ENCODE assay signal across 8 cellular contexts in the genomic region with DNA sequence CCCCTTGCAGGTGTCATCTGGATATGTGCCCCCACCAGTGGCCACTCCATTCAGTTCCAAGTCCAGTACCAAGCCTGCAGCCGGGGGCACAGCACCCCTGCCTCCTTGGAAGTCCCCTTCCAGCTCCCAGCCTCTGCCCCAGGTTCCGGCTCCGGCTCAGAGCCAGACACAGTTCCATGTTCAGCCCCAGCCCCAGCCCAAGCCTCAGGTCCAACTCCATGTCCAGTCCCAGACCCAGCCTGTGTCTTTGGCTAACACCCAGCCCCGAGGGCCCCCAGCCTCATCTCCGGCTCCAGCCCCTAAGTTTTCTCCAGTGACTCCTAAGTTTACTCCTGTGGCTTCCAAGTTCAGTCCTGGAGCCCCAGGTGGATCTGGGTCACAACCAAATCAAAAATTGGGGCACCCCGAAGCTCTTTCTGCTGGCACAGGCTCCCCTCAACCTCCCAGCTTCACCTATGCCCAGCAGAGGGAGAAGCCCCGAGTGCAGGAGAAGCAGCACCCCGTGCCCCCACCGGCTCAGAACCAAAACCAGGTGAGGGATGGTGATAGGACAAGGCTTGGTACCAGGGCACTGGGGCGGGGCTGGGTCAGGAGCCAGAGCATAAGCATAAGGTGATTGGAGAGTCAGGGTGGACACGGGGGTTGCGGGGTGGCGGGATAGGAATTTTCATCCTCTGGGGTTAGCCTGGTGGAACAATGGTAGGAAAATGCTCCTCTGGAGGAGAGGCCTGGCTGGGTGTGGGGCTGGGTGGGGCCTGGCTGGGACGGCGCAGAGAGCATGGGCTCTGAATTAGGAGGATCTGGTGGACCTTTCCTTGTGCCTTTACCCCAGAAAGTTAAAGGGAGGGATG. TPM values are rescaled to one million over a fixed set of nuclear protein-coding genes. Genes with fewer than 3 reads are reported as not detected.
DNase-seq lines count a peak whose midpoint lies in the region; ATAC-seq and TF ChIP-seq lines count a peak whose summit lies in the region.

No MANE protein-coding gene starts in this region.

- H3K9me3 ChIP-seq in AG04450 (ENCODE audit: control insufficient read depth, insufficient read depth, low read length) (no peaks in the 10 kb centered on the region; the same call in 1 of the 2 replicates), MG63 (no peaks in the 10 kb centered on the region)

- H3K4me3 ChIP-seq in AG04450 (ENCODE audit: low read depth, low read length) (peak overlapping the region; percentile 93), MG63 (peak overlapping the region; percentile 81), epithelial cell of esophagus (ENCODE audit: low read length) (peak overlapping the region; percentile 71)

- DNase-seq in AG04450 (ENCODE audit: low read depth, low spot score) (no peak), MG63 (no peak), epithelial cell of esophagus (ENCODE audit: low read depth) (no peak)
- DNase-seq in stimulated activated naive CD4-positive, alpha-beta T cell (lab: John Stamatoyannopoulos, UW): no peak
- DNase-seq in activated CD4-positive, alpha-beta T cell treated with anti-CD3 and anti-CD28 coated beads for 48 hours: no peak

- no peak overlapping the region for H3K4me3 Mint-ChIP-seq in nephron

- POLR2A ChIA-PET in AG04450 (lab: Yijun Ruan, JAX): interaction anchor here (6.2 kb wide), 1 partner anchor 8 kb away, joined by 83 read pairs; no protein-coding TSS in a partner anchor

- no peak for TF ChIP-seq CTCF in AG04450 (IDR thresholded peaks at IDR 0.05; ENCODE audit: low read depth, low read length)
- TF ChIP-seq CTCF in epithelial cell of esophagus (IDR thresholded peaks at IDR 0.05; ENCODE audit: insufficient read depth, low read depth, low read length, missing control alignments): no peak
- no peak for TF ChIP-seq CTCF in nephron (IDR thresholded peaks at IDR 0.05; ENCODE audit: unreplicated experiment in 3 of 3)

- no peaks in the 10 kb centered on the region for H3K9me3 Mint-ChIP-seq in nephron

- no peaks in the 10 kb centered on the region for H3K27me3 Mint-ChIP-seq in nephron (ENCODE audit: low read depth)

- H3K36me3 Mint-ChIP-seq in nephron (ENCODE audit: low read depth): no peaks in the 10 kb centered on the region

- H3K27me3 ChIP-seq in AG04450 (ENCODE audit: control insufficient read depth, insufficient read depth, low read length) (no peaks in the 10 kb centered on the region), MG63 (no peaks in the 10 kb centered on the region)

- ATAC-seq in HG03460 (IDR thresholded peaks at IDR 0.05; ENCODE audit: unreplicated experiment) (no peak), HG02884 (IDR thresholded peaks at IDR 0.05; ENCODE audit: unreplicated experiment) (no peak)

- peak overlapping the region; percentile 39 for H3K27ac ChIP-seq in AG04450 (ENCODE audit: low read depth, low read length)

- peak overlapping the region in 2 of 3 experiments; percentile 28 to 66 for H3K27ac Mint-ChIP-seq in nephron

- CTCF ChIA-PET in AG04450 (lab: Charles Lee): interaction anchor here (2.2 kb wide), 1 partner anchor 143 kb away, joined by 10 read pairs; no protein-coding TSS in a partner anchor

- peaks cover 21% of the 10 kb centered on the region for H3K4me1 Mint-ChIP-seq in nephron

- H3K36me3 ChIP-seq in MG63: peaks cover 34% of the 10 kb centered on the region

RNA-seq across cellular contexts. Expression of a gene that starts 1.9 kb away (rescaled TPM):
- polyA plus RNA-seq in AG04450 (2011; rRNA removed): 32.6 and 76.4 TPM in 2 replicates
- polyA minus RNA-seq in AG04450 (2011; rRNA and poly(A)+ RNA removed): 111 and 154 TPM in 2 replicates
- total RNA-seq in MG63 (2014; rRNA removed; shearing (Covaris generic); ENCODE audit: low replicate concordance): 30.9 and 49.3 TPM in 2 replicates

RNA-seq across cellular contexts. Expression of a gene that starts 20.5 kb away (rescaled TPM):
- polyA plus RNA-seq in AG04450 (2011; rRNA removed): 3.1 and 4.2 TPM in 2 replicates
- 6.9 and 7.0 TPM in 2 replicates for polyA minus RNA-seq in AG04450 (2011; rRNA and poly(A)+ RNA removed)
- 0.63 and 0.84 TPM in 2 replicates for total RNA-seq in MG63 (2014; rRNA removed; shearing (Covaris generic); ENCODE audit: low replicate concordance)

RNA-seq across cellular contexts. Expression of a gene that starts 25.6 kb away (rescaled TPM):
- polyA plus RNA-seq in AG04450 (2011; rRNA removed): 0.09 TPM in 1 of 2 replicates, not detected in the other
- 0.30 TPM in 1 of 2 replicates, not detected in the other for polyA minus RNA-seq in AG04450 (2011; rRNA and poly(A)+ RNA removed)
- total RNA-seq in MG63 (2014; rRNA removed; shearing (Covaris generic); ENCODE audit: low replicate concordance): not detected in 2 replicates
